In genomic region chr13:93368296-93368695, GRCh38 we compare ENCODE assay signal across 11 cellular contexts.
"Had no signal": no experiment of that assay in that cellular context is flagged by ENCODE, and none has a peak within 500 bp of the region (broad histone marks: within the 10 kb centered on the region; RNA-seq: fewer than 3 reads in every experiment).

No MANE protein-coding gene starts in this region.

- H3K36me3 ChIP-seq: HAP-1 had no signal

- H2AFZ ChIP-seq: GM23248, GM23338 had no signal

- DNase-seq: GM23248, GOT3, H7, H9, HCEC 1CT, HFFc6 had no signal

- H3K4me1 Mint-ChIP-seq: H9 had no signal

- FAIRE-seq: H1, H54 had no signal

- H3K27ac ChIP-seq: GM23248 had no signal

- H3K4me3 Mint-ChIP-seq: GM23338, H9, HFFc6 had no signal

- H3K4me3 ChIP-seq: GM23248, GM23338, HAP-1 had no signal

- ATAC-seq: GM23338, HCT116 had no signal

- H3K27ac Mint-ChIP-seq: GM23338, H9, HFFc6 had no signal

- H3K9me3 Mint-ChIP-seq: GM23338, H9, HFFc6 had no signal

- H3K4me1 ChIP-seq: HAP-1 had no signal

- H3K9ac ChIP-seq: GM23248 had no signal

- H3K9me3 ChIP-seq: HAP-1 had no signal

- H3K4me2 ChIP-seq: GM23338 had no signal
